Comparison of ENCODE assay signal across 30 cellular contexts in the genomic region with DNA sequence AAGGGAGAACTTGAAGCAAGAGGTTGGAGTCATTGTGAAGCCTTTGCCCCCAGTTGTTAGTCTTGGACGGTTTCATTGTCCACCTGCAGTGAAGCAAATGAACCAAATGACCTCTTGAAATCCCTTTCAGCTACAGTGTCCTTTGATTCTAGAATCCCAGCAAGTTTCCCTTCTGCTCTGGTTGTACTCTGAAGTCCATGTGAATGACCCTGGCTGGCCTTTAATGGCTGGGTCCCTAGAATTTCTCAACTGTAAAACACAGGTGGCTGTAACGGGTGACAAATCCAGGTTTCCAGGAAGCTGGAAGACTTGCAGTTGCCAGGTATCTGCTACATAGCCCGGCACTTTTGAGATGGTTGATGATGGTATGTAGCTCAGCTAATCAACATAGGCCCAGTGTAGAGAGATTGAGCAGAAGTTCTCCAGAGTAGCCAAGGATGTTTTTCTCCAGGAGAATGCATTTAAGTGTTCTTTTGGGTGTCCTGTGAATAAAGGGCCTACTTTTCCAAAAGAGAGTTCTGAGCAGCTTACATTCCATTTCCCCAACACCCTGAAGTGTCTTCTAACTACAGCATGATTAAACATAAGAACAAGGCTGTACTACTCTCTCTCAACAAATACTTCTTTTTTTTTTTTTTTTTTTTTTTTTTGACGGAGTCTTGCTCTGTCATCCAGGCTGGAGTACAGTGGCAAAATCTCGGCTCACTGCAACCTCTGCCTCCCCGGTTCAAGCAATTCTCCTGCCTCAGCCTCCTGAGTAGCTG.
"Had no signal": no experiment of that assay in that cellular context is flagged by ENCODE, and none has a peak within 500 bp of the region (broad histone marks: within the 10 kb centered on the region; RNA-seq: fewer than 3 reads in every experiment).

No MANE protein-coding gene starts in this region.

- DNase-seq: activated CD4-positive, alpha-beta T cell treated with anti-CD3 and anti-CD28 coated beads, Interleukin-2, amount 50 U/mL, for 4 hours; activated CD8-positive, alpha-beta T cell treated with anti-CD3 and anti-CD28 coated beads for 36 hours; activated effector memory CD4-positive, alpha-beta T cell treated with anti-CD3 and anti-CD28 coated beads, Interleukin-2, amount 50 U/mL, for 16 hours; activated naive CD4-positive, alpha-beta T cell; activated naive CD4-positive, alpha-beta T cell treated with anti-CD3 and anti-CD28 coated beads, Interleukin-2, amount 50 U/mL, for 16 hours; activated naive CD8-positive, alpha-beta T cell treated with anti-CD3 and anti-CD28 coated beads for 36 hours; activated T-cell treated with anti-CD3 and anti-CD28 coated beads, Interleukin-2, amount 50 U/mL, for 1 hour; activated T-cell treated with anti-CD3 and anti-CD28 coated beads, Interleukin-2, amount 50 U/mL, for 72 hours; amniotic stem cell; Kasumi-1; MG63; NCI-H1092; NCI-H1436 treated with DMSO at 0.1 percent for 48 hours; NCI-H1694 treated with DMSO at 0.1 percent for 48 hours; NCI-H2029; NCI-H345; NCI-H524 treated with DMSO at 0.1 percent for 48 hours; PC-3; Peyer's patch; RPMI8226; SHP77 treated with DMSO at 0.1 percent for 48 hours; SK-N-SH had no signal

- H3K27me3 Mint-ChIP-seq: activated naive CD8-positive, alpha-beta T cell treated with anti-CD3 and anti-CD28 coated beads for 36 hours had no signal

- ATAC-seq: PC-3 had no signal

- H3K9me3 ChIP-seq: ascending aorta, MG63, Peyer's patch, SJSA1, SK-N-SH had no signal

- H3K27me3 ChIP-seq: ascending aorta, cardiac muscle cell, MG63, Peyer's patch, SJSA1 had no signal

- H3K27ac ChIP-seq: ascending aorta, cardiac muscle cell, SJSA1 had no signal

- H3K9ac ChIP-seq: SK-N-SH had no signal

- H3K36me3 ChIP-seq: ascending aorta, cardiac muscle cell, MG63, Peyer's patch, SJSA1 had no signal

- H3K4me3 Mint-ChIP-seq: activated CD4-positive, alpha-beta T cell treated with anti-CD3 and anti-CD28 coated beads, Interleukin-2, amount 10 ng/mL, durations not matched to agents 24 days and 14 days; activated CD8-positive, alpha-beta T cell treated with anti-CD3 and anti-CD28 coated beads for 36 hours; activated naive CD8-positive, alpha-beta T cell treated with anti-CD3 and anti-CD28 coated beads for 36 hours; activated T-cell treated with anti-CD3 and anti-CD28 coated beads, Interleukin-2, amount 50 U/mL, for 72 hours; activated T-helper 17 cell treated with anti-CD3 and anti-CD28 coated beads, Interleukin-2, amount 50 U/mL, for 72 hours; T-helper 1 cell treated with Interleukin-12 subunit alpha and Interleukin-12 subunit beta and Interleukin-4 antibody, amounts not matched to agents 30 μg/mL and 1 μg/mL, for 36 hours had no signal

- H3K9me3 Mint-ChIP-seq: activated CD4-positive, alpha-beta T cell treated with anti-CD3 and anti-CD28 coated beads, Interleukin-2, amount 10 ng/mL, durations not matched to agents 24 days and 14 days; activated CD8-positive, alpha-beta T cell treated with anti-CD3 and anti-CD28 coated beads for 36 hours; activated naive CD8-positive, alpha-beta T cell treated with anti-CD3 and anti-CD28 coated beads for 36 hours; activated T-cell treated with anti-CD3 and anti-CD28 coated beads, Interleukin-2, amount 50 U/mL, for 72 hours; activated T-helper 17 cell treated with anti-CD3 and anti-CD28 coated beads, Interleukin-2, amount 50 U/mL, for 72 hours; T-helper 1 cell treated with Interleukin-12 subunit alpha and Interleukin-12 subunit beta and Interleukin-4 antibody, amounts not matched to agents 30 μg/mL and 1 μg/mL, for 36 hours; T-helper 2 cell treated with Interferon-gamma antibody and Interleukin-4, amounts not matched to agents 5 μg/mL and 100 μg/mL, for 36 hours had no signal

- H3K4me1 ChIP-seq: ascending aorta, Peyer's patch had no signal

- H3K27ac Mint-ChIP-seq: activated CD4-positive, alpha-beta T cell treated with anti-CD3 and anti-CD28 coated beads, Interleukin-2, amount 10 ng/mL, durations not matched to agents 24 days and 14 days; activated CD8-positive, alpha-beta T cell treated with anti-CD3 and anti-CD28 coated beads for 36 hours; activated naive CD8-positive, alpha-beta T cell treated with anti-CD3 and anti-CD28 coated beads for 36 hours; activated T-cell treated with anti-CD3 and anti-CD28 coated beads, Interleukin-2, amount 50 U/mL, for 72 hours; activated T-helper 17 cell treated with anti-CD3 and anti-CD28 coated beads, Interleukin-2, amount 50 U/mL, for 72 hours; T-helper 1 cell treated with Interleukin-12 subunit alpha and Interleukin-12 subunit beta and Interleukin-4 antibody, amounts not matched to agents 30 μg/mL and 1 μg/mL, for 36 hours; T-helper 2 cell treated with Interferon-gamma antibody and Interleukin-4, amounts not matched to agents 5 μg/mL and 100 μg/mL, for 36 hours had no signal

- H3K4me2 ChIP-seq: SK-N-SH had no signal

- H3K36me3 Mint-ChIP-seq: activated naive CD8-positive, alpha-beta T cell treated with anti-CD3 and anti-CD28 coated beads for 36 hours had no signal

- H3K4me3 ChIP-seq: ascending aorta, cardiac muscle cell, MG63, Peyer's patch, SJSA1 had no signal

- FAIRE-seq: TTC549 had no signal
